In genomic region chr2:84022810-84023431, GRCh38 we compare ENCODE assay signal across 8 cellular contexts.
DNase-seq lines count a peak whose midpoint lies in the region; ATAC-seq and TF ChIP-seq lines count a peak whose summit lies in the region.

No MANE protein-coding gene starts in this region.

- no peak for TF ChIP-seq POLR2A in adrenal gland (IDR thresholded peaks at IDR 0.05)

- H3K9me3 ChIP-seq in adrenal gland (replicated peaks in 1 of 3), result no peaks in the 10 kb centered on the region

- ATAC-seq in GM18858 (IDR thresholded peaks at IDR 0.05; ENCODE audit: unreplicated experiment) (peak; percentile 66), GM21390 (IDR thresholded peaks at IDR 0.05; ENCODE audit: unreplicated experiment) (no peak), HG02870 (IDR thresholded peaks at IDR 0.05; ENCODE audit: unreplicated experiment) (no peak)

- WGBS in adrenal gland, 4 donors, result 37 to 44% (median 38%) methylated on average over 5 of the region's 5 CpGs

- H3K4me3 ChIP-seq in adrenal gland, result no peak overlapping the region
- H3K4me3 ChIP-seq in kidney epithelial cell (ENCODE audit: low read depth, low read length), result no peak overlapping the region

- peak; percentile 44 to 67 (median 62) for TF ChIP-seq CTCF in adrenal gland (IDR thresholded peaks at IDR 0.05)
- TF ChIP-seq CTCF in kidney epithelial cell (IDR thresholded peaks at IDR 0.05; ENCODE audit: insufficient read depth, low read length, poor library complexity, severe bottlenecking), result peak; percentile 84

- no peak overlapping the region for H3K27ac ChIP-seq in adrenal gland

- H3K36me3 ChIP-seq in adrenal gland (replicated peaks in 1 of 2) (no peaks in the 10 kb centered on the region), kidney epithelial cell (ENCODE audit: control insufficient read depth, insufficient read depth, low read length) (no peaks in the 10 kb centered on the region)

- peak; percentile 17 for DNase-seq in CMK (ENCODE audit: low read depth)
- peak; percentile 45 for DNase-seq in NCI-H1930 (lab: John Stamatoyannopoulos, UW)
- DNase-seq in adrenal gland, result peak; percentile 25 to 67 (median 37)
- DNase-seq in kidney epithelial cell (ENCODE audit: low read depth), result peak; percentile 21
- no peak for DNase-seq in GF-D8 (lab: John Stamatoyannopoulos, UW)

- no peaks in the 10 kb centered on the region for H3K4me1 ChIP-seq in adrenal gland (replicated peaks in 1 of 2)

- no peaks in the 10 kb centered on the region for H3K27me3 ChIP-seq in adrenal gland
- H3K27me3 ChIP-seq in kidney epithelial cell (ENCODE audit: control insufficient read depth, insufficient read depth, low read length), result no peaks in the 10 kb centered on the region

- intact Hi-C loops in adrenal gland (cut with DNase I), result no loop called here
